11 cellular contexts compared by ENCODE assay signal in the genomic region with DNA sequence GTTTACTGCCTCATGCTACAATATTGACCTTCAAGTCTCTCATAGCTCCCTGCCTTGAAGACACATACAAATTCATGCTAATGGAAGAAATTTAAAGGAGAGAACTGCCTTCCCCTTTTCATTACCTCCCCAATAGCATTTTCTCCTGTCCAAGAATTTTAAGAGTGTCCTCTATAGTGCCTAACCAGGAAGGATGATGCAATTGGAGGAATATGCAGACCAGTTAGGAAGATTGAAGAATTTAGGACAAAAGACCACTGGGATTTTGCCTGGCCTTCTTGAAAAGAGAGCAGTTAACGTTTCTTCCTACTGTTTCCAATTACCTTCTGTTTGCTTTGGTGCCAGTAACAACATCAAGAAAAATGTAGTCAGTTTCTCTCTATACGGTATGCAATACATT.
DNase-seq lines count a peak whose midpoint lies in the region; ATAC-seq, FAIRE-seq and TF ChIP-seq lines count a peak whose summit lies in the region.
"Had no signal": no experiment of that assay in that cellular context is flagged by ENCODE, and none has a peak within 500 bp of the region (broad histone marks: within the 10 kb centered on the region; RNA-seq: fewer than 3 reads in every experiment).

No MANE protein-coding gene starts in this region.

- intact Hi-C loops in left ventricle myocardium inferior (cut with micrococcal nuclease) (no loop called here), Right ventricle myocardium inferior (cut with DNase I) (no loop called here)

- WGBS in mesodermal cell (ENCODE audit: insufficient coverage in 2 of 2), 2 experiments: no CpG with 5 or more reads among the region's 2 CpGs
- 74% methylated on average over 2 of the region's 2 CpGs for WGBS in urinary bladder

- H3K9me3 Mint-ChIP-seq in activated naive CD4-positive, alpha-beta T cell treated with anti-CD3 and anti-CD28 coated beads, Interleukin-2, amount 50 U/mL, for 72 hours: no peaks in the 10 kb centered on the region

- peak overlapping the region; percentile 66 to 99 for H3K27ac Mint-ChIP-seq in activated naive CD4-positive, alpha-beta T cell treated with anti-CD3 and anti-CD28 coated beads, Interleukin-2, amount 50 U/mL, for 72 hours
- H3K27ac Mint-ChIP-seq: CD14-positive monocyte had no signal

- H3K9me3 ChIP-seq in left ventricle myocardium inferior (replicated peaks) (no peaks in the 10 kb centered on the region), mesodermal cell (ENCODE audit: control insufficient read depth, low read length) (no peaks in the 10 kb centered on the region)

- peaks cover 36 to 46% of the 10 kb centered on the region in 2 donors for H3K36me3 Mint-ChIP-seq in activated naive CD4-positive, alpha-beta T cell treated with anti-CD3 and anti-CD28 coated beads, Interleukin-2, amount 50 U/mL, for 72 hours
- H3K36me3 Mint-ChIP-seq: CD14-positive monocyte had no signal

- no peak for TF ChIP-seq CTCF in left ventricle myocardium inferior (IDR thresholded peaks at IDR 0.05; ENCODE audit: borderline replicate concordance)

- FAIRE-seq in GM19239 (lab: Jason Lieb, UNC): no peak

- H3K27me3 ChIP-seq in left ventricle myocardium inferior (ENCODE audit: low read depth): no peaks in the 10 kb centered on the region

- H3K4me1 ChIP-seq in left ventricle myocardium inferior (peaks cover 50% of the 10 kb centered on the region), mesodermal cell (ENCODE audit: control insufficient read depth, insufficient read depth, low read length, poor library complexity, severe bottlenecking) (peaks cover 32% of the 10 kb centered on the region), urinary bladder (ENCODE audit: insufficient read depth) (peaks cover 2% of the 10 kb centered on the region)

- H3K4me3 ChIP-seq in left ventricle myocardium inferior: peak overlapping the region; percentile 5
- no peak overlapping the region for H3K4me3 ChIP-seq in mesodermal cell (ENCODE audit: extremely low read depth, insufficient read depth, low read length, poor library complexity, severe bottlenecking)
- peak overlapping the region; percentile 14 for H3K4me3 ChIP-seq in urinary bladder (ENCODE audit: low read depth, low read length)

- DNase-seq in left ventricle myocardium inferior (no peak), Right ventricle myocardium inferior (ENCODE audit: missing footprints) (no peak), SKM-1 treated with dmso at 0.1 percent for 144 hours (lab: John Stamatoyannopoulos, UW; ENCODE audit: unreplicated experiment) (no peak), GM19239 (ENCODE audit: insufficient read length, low spot score) (no peak)
- DNase-seq in activated naive CD4-positive, alpha-beta T cell treated with anti-CD3 and anti-CD28 coated beads, Interleukin-2, amount 50 U/mL, for 72 hours (ENCODE audit: low spot score in 2 of 2): no peak
- DNase-seq: activated gamma-delta T cell treated with Interleukin-2 at 50 U/mL for 16 hours, NCI-H1417 treated with DMSO at 0.1 percent for 48 hours had no signal

- ATAC-seq in Right ventricle myocardium inferior (no peak), HG02763 (IDR thresholded peaks at IDR 0.05; ENCODE audit: unreplicated experiment) (no peak)
- no peak for ATAC-seq in activated naive CD4-positive, alpha-beta T cell treated with anti-CD3 and anti-CD28 coated beads, Interleukin-2, amount 50 U/mL, for 72 hours

- H3K27ac ChIP-seq in left ventricle myocardium inferior (replicated peaks) (peak overlapping the region; percentile 82), mesodermal cell (ENCODE audit: low read depth, low read length, severe bottlenecking) (peak overlapping the region; percentile 78), urinary bladder (ENCODE audit: low read depth) (peak overlapping the region; percentile 56)

- no peaks in the 10 kb centered on the region for H3K36me3 ChIP-seq in left ventricle myocardium inferior
- H3K36me3 ChIP-seq in mesodermal cell (ENCODE audit: control insufficient read depth, insufficient read depth, low read length): no peaks in the 10 kb centered on the region
- no peaks in the 10 kb centered on the region for H3K36me3 ChIP-seq in urinary bladder (ENCODE audit: insufficient read depth)
